2 cellular contexts compared by ENCODE assay signal in genomic region chr11:48106166-48106565, GRCh38.
TF ChIP-seq lines count a peak whose summit lies in the region.

No MANE protein-coding gene starts in this region.

TF ChIP-seq in A549, 52 proteins besides CTCF, POLR2A, EP300 and RAD21 (continued from another document):
- no peak for TF ChIP-seq BCL3 (IDR thresholded peaks at IDR 0.05)
- no peak for TF ChIP-seq RARB (CRISPR knock-in tag; IDR thresholded peaks at IDR 0.05)
- no peak for TF ChIP-seq ZFP36 (IDR thresholded peaks at IDR 0.05; ENCODE audit: borderline replicate concordance, partially characterized antibody)
- no peak for TF ChIP-seq KDM1A (IDR thresholded peaks at IDR 0.05; ENCODE audit: low read depth)
- no peak for TF ChIP-seq CEBPB (IDR thresholded peaks at IDR 0.05)
- TF ChIP-seq CHD4 (IDR thresholded peaks at IDR 0.05; ENCODE audit: borderline replicate concordance), result no peak
- TF ChIP-seq ZC3H11A (IDR thresholded peaks at IDR 0.05), result no peak
- TF ChIP-seq TFCP2L1 (CRISPR knock-in tag; IDR thresholded peaks at IDR 0.05), result no peak
- TF ChIP-seq EHMT2 (IDR thresholded peaks at IDR 0.05; ENCODE audit: low read depth), result no peak
- TF ChIP-seq HDAC2 (IDR thresholded peaks at IDR 0.05), result no peak
- no peak for TF ChIP-seq BHLHE40 (IDR thresholded peaks at IDR 0.05; ENCODE audit: low read depth, low read length)
- no peak for TF ChIP-seq HMGXB4 (CRISPR knock-in tag; IDR thresholded peaks at IDR 0.05; ENCODE audit: borderline replicate concordance)

TF ChIP-seq in SK-N-SH, 30 proteins besides CTCF, POLR2A, EP300 and RAD21:
- TF ChIP-seq MEF2A (IDR thresholded peaks at IDR 0.05; ENCODE audit: borderline replicate concordance, low read depth) (no peak), MXI1 (IDR thresholded peaks at IDR 0.05; ENCODE audit: low read depth, low read length) (no peak), SMC3 (IDR thresholded peaks at IDR 0.05; ENCODE audit: low read depth, low read length) (no peak), SIN3A (IDR thresholded peaks at IDR 0.05; ENCODE audit: borderline replicate concordance, low read depth, low read length) (no peak), CHD2 (IDR thresholded peaks at IDR 0.05; ENCODE audit: low read length, partially characterized antibody) (no peak), IRF3 (IDR thresholded peaks at IDR 0.05; ENCODE audit: low read depth, low read length) (no peak), USF1 (IDR thresholded peaks at IDR 0.05; ENCODE audit: borderline replicate concordance, low read depth) (no peak), ZBTB33 (IDR thresholded peaks at IDR 0.05; ENCODE audit: borderline replicate concordance, low read depth) (no peak)
